9 cellular contexts compared by ENCODE assay signal in the genomic region with DNA sequence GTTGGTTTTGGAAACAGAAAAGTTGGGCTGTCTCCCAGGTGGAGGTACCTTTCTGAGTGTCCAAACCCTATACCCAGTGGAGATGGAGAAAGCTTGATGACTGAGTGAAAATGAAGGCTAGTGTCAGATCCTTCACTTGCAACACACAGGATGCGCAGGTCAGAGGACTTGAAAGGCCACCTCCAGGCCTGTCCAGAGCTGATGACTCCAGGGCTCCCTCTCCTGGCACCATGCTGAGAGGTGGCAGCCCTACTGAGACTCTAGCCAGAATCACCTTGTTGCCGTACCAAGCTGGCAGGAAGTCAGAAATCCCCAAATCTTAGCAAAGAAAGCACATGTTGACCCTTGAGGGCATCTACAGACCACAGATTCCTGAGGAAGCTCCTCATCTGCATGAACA. TPM values are rescaled to one million over a fixed set of nuclear protein-coding genes. Genes with fewer than 3 reads are reported as not detected.
DNase-seq lines count a peak whose midpoint lies in the region; ATAC-seq, FAIRE-seq and TF ChIP-seq lines count a peak whose summit lies in the region.
"Had no signal": no experiment of that assay in that cellular context is flagged by ENCODE, and none has a peak within 500 bp of the region (broad histone marks: within the 10 kb centered on the region; RNA-seq: fewer than 3 reads in every experiment).

No MANE protein-coding gene starts in this region.

- no TSS peak for BruUV-seq in HepG2 (replicated peaks; lab: Mats Ljungman, UMichigan)

- POLR2A ChIA-PET in activated CD4-positive, alpha-beta T cell treated with anti-CD3 and anti-CD28 coated beads, Interleukin-2, amount 10 ng/mL, durations not matched to agents 7 days and 5 days (lab: Charles Lee): no interaction called here
- POLR2A ChIA-PET in HepG2 (lab: Yijun Ruan, JAX): interaction anchor here (1.1 kb wide), 2 partner anchors 9 to 88 kb away, joined by 3 to 5 read pairs; no protein-coding TSS in a partner anchor

- no peak for TF ChIP-seq RAD21 in HepG2 (CRISPR knock-in tag; IDR thresholded peaks at IDR 0.05)

- no peak for DNase-seq in D721Med (ENCODE audit: insufficient read length, low spot score)
- no peak for DNase-seq in HFFc6
- DNase-seq in activated CD4-positive, alpha-beta T cell treated with anti-CD3 and anti-CD28 coated beads, Interleukin-2, amount 10 ng/mL, durations not matched to agents 7 days and 5 days: peak; percentile 14
- DNase-seq in HepG2 (ENCODE audit: low spot score): peak; percentile 54
- no peak for DNase-seq in NCI-H345 (lab: John Stamatoyannopoulos, UW)
- DNase-seq in effector memory CD4-positive, alpha-beta T cell: no peak
- DNase-seq in ecto neural progenitor cell (ENCODE audit: low spot score): no peak

- CTCF ChIA-PET in activated CD4-positive, alpha-beta T cell treated with anti-CD3 and anti-CD28 coated beads, Interleukin-2, amount 10 ng/mL, durations not matched to agents 7 days and 5 days (lab: Charles Lee): interaction anchor here (0.6 to 3.5 kb wide), 12 partner anchors 7 to 117 kb away, joined by 3 to 22 read pairs (median 5); a partner anchor contains a TSS
- CTCF ChIA-PET in HepG2 (lab: Yijun Ruan, JAX; ENCODE audit: low intra/inter-chr PET ratio, low total read pairs): interaction anchor here (1.1 to 2.4 kb wide), 3 partner anchors 58 to 93 kb away, joined by 3 to 12 read pairs (median 11); no protein-coding TSS in a partner anchor

- ATAC-seq in HepG2: peak; percentile 90
- ATAC-seq in HG03045 (IDR thresholded peaks at IDR 0.05; ENCODE audit: unreplicated experiment): no peak

- TF ChIP-seq POLR2A in HepG2 (IDR thresholded peaks at IDR 0.05; ENCODE audit: insufficient read depth in 1 of 2, low read depth in 2 of 2, low read length in 2 of 2): no peak

- peaks cover 4% of the 10 kb centered on the region for H3K4me1 Mint-ChIP-seq in HFFc6 (ENCODE audit: low read depth)
- H3K4me1 Mint-ChIP-seq in activated CD4-positive, alpha-beta T cell treated with anti-CD3 and anti-CD28 coated beads, Interleukin-2, amount 10 ng/mL, durations not matched to agents 7 days and 5 days: peaks cover 2% of the 10 kb centered on the region

- H3K4me1 ChIP-seq in HepG2 (ENCODE audit: insufficient read depth, low read length): no peaks in the 10 kb centered on the region
- peaks cover 3% of the 10 kb centered on the region for H3K4me1 ChIP-seq in effector memory CD4-positive, alpha-beta T cell (ENCODE audit: control insufficient read depth, insufficient read depth, low read length, poor library complexity, severe bottlenecking)

- intact Hi-C loops in HepG2 (cut with micrococcal nuclease; ENCODE audit: unreplicated experiment): no loop called here

- no peak for FAIRE-seq in D721Med (lab: Jason Lieb, UNC)
- peak; percentile 70 for FAIRE-seq in HepG2 (lab: Jason Lieb, UNC)

- WGBS in HepG2 (ENCODE audit: low lambda C conversion rate): 33% methylated on average over 1 of the region's 2 CpGs

- TF ChIP-seq EP300 in HepG2 (IDR thresholded peaks at IDR 0.05; ENCODE audit: low read depth in 2 of 2, low read length in 2 of 2) (no peak), HepG2 (CRISPR knock-in tag; IDR thresholded peaks at IDR 0.05; ENCODE audit: borderline replicate concordance) (no peak)

- no peaks in the 10 kb centered on the region for H3K9me3 Mint-ChIP-seq in HFFc6
- H3K9me3 Mint-ChIP-seq in activated CD4-positive, alpha-beta T cell treated with anti-CD3 and anti-CD28 coated beads, Interleukin-2, amount 10 ng/mL, durations not matched to agents 7 days and 5 days: no peaks in the 10 kb centered on the region

- no peaks in the 10 kb centered on the region for H4K20me1 ChIP-seq in HepG2 (ENCODE audit: insufficient read depth, low read length)

- H3K4me3 ChIP-seq in HepG2 (replicated peaks in 1 of 3; ENCODE audit: insufficient read depth in 1 of 3, low read depth in 2 of 3, low read length in 3 of 3): no peak overlapping the region
- H3K4me3 ChIP-seq in effector memory CD4-positive, alpha-beta T cell (ENCODE audit: insufficient read depth, low read depth, low read length, poor library complexity, severe bottlenecking): no peak overlapping the region

- H3K4me3 Mint-ChIP-seq in HFFc6: no peak overlapping the region
- no peak overlapping the region for H3K4me3 Mint-ChIP-seq in activated CD4-positive, alpha-beta T cell treated with anti-CD3 and anti-CD28 coated beads, Interleukin-2, amount 10 ng/mL, durations not matched to agents 7 days and 5 days

- peaks cover 41% of the 10 kb centered on the region for H3K27me3 Mint-ChIP-seq in HFFc6 (ENCODE audit: insufficient read depth)
- H3K27me3 Mint-ChIP-seq in activated CD4-positive, alpha-beta T cell treated with anti-CD3 and anti-CD28 coated beads, Interleukin-2, amount 10 ng/mL, durations not matched to agents 7 days and 5 days: peaks cover 41% of the 10 kb centered on the region

- no peaks in the 10 kb centered on the region for H3K9me3 ChIP-seq in HepG2 (ENCODE audit: low read length)
- H3K9me3 ChIP-seq in effector memory CD4-positive, alpha-beta T cell (ENCODE audit: control insufficient read depth, low read length): no peaks in the 10 kb centered on the region

- no peaks in the 10 kb centered on the region for H3K36me3 ChIP-seq in HepG2 (replicated peaks in 1 of 2; ENCODE audit: control insufficient read depth in 1 of 2, insufficient read depth in 2 of 2, low read length in 2 of 2)
- no peaks in the 10 kb centered on the region for H3K36me3 ChIP-seq in effector memory CD4-positive, alpha-beta T cell (ENCODE audit: control insufficient read depth, insufficient read depth, low read length)

- no peak overlapping the region for H3K27ac ChIP-seq in HepG2 (ENCODE audit: extremely low read length, insufficient read depth, low read length)
- H3K27ac ChIP-seq in effector memory CD4-positive, alpha-beta T cell (ENCODE audit: insufficient read depth, low read length, poor library complexity, severe bottlenecking): no peak overlapping the region

- no peak overlapping the region for H3K4me2 ChIP-seq in HepG2 (ENCODE audit: low read depth, low read length)

- no peaks in the 10 kb centered on the region for H3K79me2 ChIP-seq in HepG2 (ENCODE audit: insufficient read depth, low read length)

- TF ChIP-seq CTCF in D721Med (IDR thresholded peaks at IDR 0.05; ENCODE audit: insufficient read depth, missing control alignments): peak; percentile 46
- peak; percentile 67 for TF ChIP-seq CTCF in HFFc6 (IDR thresholded peaks at IDR 0.05)
- peak; percentile 80 for TF ChIP-seq CTCF in HepG2 (CRISPR knock-in tag; IDR thresholded peaks at IDR 0.05)

- in situ Hi-C loops in HepG2 (cut with HindIII; ENCODE audit: extremely low pct_ligation_motif_present, low pct_unique_long_range_greater_than_20kb): no loop called here

- no peak overlapping the region for H3K27ac Mint-ChIP-seq in HFFc6
- H3K27ac Mint-ChIP-seq in activated CD4-positive, alpha-beta T cell treated with anti-CD3 and anti-CD28 coated beads, Interleukin-2, amount 10 ng/mL, durations not matched to agents 7 days and 5 days: no peak overlapping the region

- peaks cover 8 to 53% of the 10 kb centered on the region in 2 experiments for H3K27me3 ChIP-seq in HepG2 (ENCODE audit: control insufficient read depth in 1 of 2, insufficient read depth in 2 of 2, low read length in 2 of 2)
- no peaks in the 10 kb centered on the region for H3K27me3 ChIP-seq in effector memory CD4-positive, alpha-beta T cell (replicated peaks; ENCODE audit: control insufficient read depth, insufficient read depth, low read length, poor library complexity, severe bottlenecking)

- H2AFZ ChIP-seq in HepG2 (ENCODE audit: low read length): no peak overlapping the region

- no peaks in the 10 kb centered on the region for H3K36me3 Mint-ChIP-seq in HFFc6 (ENCODE audit: low read depth)
- no peaks in the 10 kb centered on the region for H3K36me3 Mint-ChIP-seq in activated CD4-positive, alpha-beta T cell treated with anti-CD3 and anti-CD28 coated beads, Interleukin-2, amount 10 ng/mL, durations not matched to agents 7 days and 5 days (ENCODE audit: low read depth)

- no peak overlapping the region for H3K9ac ChIP-seq in HepG2 (ENCODE audit: insufficient read depth, low read depth, low read length)

RNA-seq across cellular contexts. Expression of a gene that starts 16.4 kb away (rescaled TPM):
- total RNA-seq in HFFc6 (2021; fragmentation: NEBNext Ultra II Directional; extraction: Animal tissue kit (Norgen Biotek cat#: 25700)): not detected
- not detected for total RNA-seq in activated CD4-positive, alpha-beta T cell treated with anti-CD3 and anti-CD28 coated beads, Interleukin-2, amount 10 ng/mL, durations not matched to agents 7 days and 5 days
- not detected in 2 replicates for total RNA-seq in HepG2 (2016; rRNA removed; fragmentation: Illumina TruSeq; extraction: Trizol)
- not detected in 2 replicates for total RNA-seq in HepG2 (2016; cell fraction: cytosol; rRNA removed; fragmentation: Illumina TruSeq; extraction: Trizol; ENCODE audit: low read depth)
- not detected in 2 replicates for total RNA-seq in HepG2 (2016; cell fraction: insoluble cytoplasmic fraction; rRNA removed; fragmentation: Illumina TruSeq; extraction: Trizol)
- not detected in 2 replicates for total RNA-seq in HepG2 (2016; cell fraction: membrane; rRNA removed; fragmentation: Illumina TruSeq; extraction: Trizol)
- not detected in 2 replicates for total RNA-seq in HepG2 (2016; cell fraction: nucleus; rRNA removed; fragmentation: Illumina TruSeq; extraction: Trizol)
- polyA plus RNA-seq in HepG2 (2011; rRNA removed): not detected in 2 replicates
- polyA plus RNA-seq in HepG2 (2011; cell fraction: cytosol; rRNA removed): not detected in 2 replicates
- polyA plus RNA-seq in HepG2 (2011; cell fraction: nucleus; rRNA removed): not detected in 2 replicates
- not detected in 2 replicates for polyA plus RNA-seq in HepG2 (2012)
- polyA plus RNA-seq in HepG2 (2016; cell fraction: cytosol; fragmentation: Illumina TruSeq; extraction: Trizol; ENCODE audit: low read depth): not detected in 2 replicates
- polyA plus RNA-seq in HepG2 (2016; cell fraction: insoluble cytoplasmic fraction; fragmentation: Illumina TruSeq; extraction: Trizol; ENCODE audit: low read depth): not detected in 2 replicates
- not detected in 2 replicates for polyA plus RNA-seq in HepG2 (2016; cell fraction: membrane; fragmentation: Illumina TruSeq; extraction: Trizol; ENCODE audit: low read depth)
- polyA plus RNA-seq in HepG2 (2016; cell fraction: nucleus; fragmentation: Illumina TruSeq; extraction: Trizol; ENCODE audit: insufficient read depth, low read depth): not detected in 2 replicates
- polyA minus RNA-seq in HepG2 (2011; rRNA and poly(A)+ RNA removed; ENCODE audit: low replicate concordance): not detected in 2 replicates
- not detected in 2 replicates for polyA minus RNA-seq in HepG2 (2011; cell fraction: cytosol; rRNA and poly(A)+ RNA removed)
- polyA minus RNA-seq in HepG2 (2011; cell fraction: nucleus; rRNA and poly(A)+ RNA removed): not detected in 2 replicates
- total RNA-seq: skeletal muscle tissue had no signal

RNA-seq across cellular contexts. Expression of a gene that starts 45.4 kb away (rescaled TPM):
- total RNA-seq in HFFc6 (2021; fragmentation: NEBNext Ultra II Directional; extraction: Animal tissue kit (Norgen Biotek cat#: 25700)): not detected
- under 1 TPM in 1 of 2 experiments, not detected in 1; 0.10 TPM for total RNA-seq in activated CD4-positive, alpha-beta T cell treated with anti-CD3 and anti-CD28 coated beads, Interleukin-2, amount 10 ng/mL, durations not matched to agents 7 days and 5 days
- total RNA-seq in HepG2 (2016; rRNA removed; fragmentation: Illumina TruSeq; extraction: Trizol): not detected in 2 replicates
- not detected in 2 replicates for total RNA-seq in HepG2 (2016; cell fraction: cytosol; rRNA removed; fragmentation: Illumina TruSeq; extraction: Trizol; ENCODE audit: low read depth)
- not detected in 2 replicates for total RNA-seq in HepG2 (2016; cell fraction: insoluble cytoplasmic fraction; rRNA removed; fragmentation: Illumina TruSeq; extraction: Trizol)
- not detected in 2 replicates for total RNA-seq in HepG2 (2016; cell fraction: membrane; rRNA removed; fragmentation: Illumina TruSeq; extraction: Trizol)
- total RNA-seq in HepG2 (2016; cell fraction: nucleus; rRNA removed; fragmentation: Illumina TruSeq; extraction: Trizol): not detected in 2 replicates
- polyA plus RNA-seq in HepG2 (2011; rRNA removed): not detected in 2 replicates
- not detected in 2 replicates for polyA plus RNA-seq in HepG2 (2011; cell fraction: cytosol; rRNA removed)
- polyA plus RNA-seq in HepG2 (2011; cell fraction: nucleus; rRNA removed): not detected in 2 replicates
- polyA plus RNA-seq in HepG2 (2012): not detected in 2 replicates
- not detected in 2 replicates for polyA plus RNA-seq in HepG2 (2016; cell fraction: cytosol; fragmentation: Illumina TruSeq; extraction: Trizol; ENCODE audit: low read depth)
- not detected in 2 replicates for polyA plus RNA-seq in HepG2 (2016; cell fraction: insoluble cytoplasmic fraction; fragmentation: Illumina TruSeq; extraction: Trizol; ENCODE audit: low read depth)
- polyA plus RNA-seq in HepG2 (2016; cell fraction: membrane; fragmentation: Illumina TruSeq; extraction: Trizol; ENCODE audit: low read depth): not detected in 2 replicates
- polyA plus RNA-seq in HepG2 (2016; cell fraction: nucleus; fragmentation: Illumina TruSeq; extraction: Trizol; ENCODE audit: insufficient read depth, low read depth): not detected in 2 replicates
- 1.9 TPM in 1 of 2 replicates, not detected in the other for polyA minus RNA-seq in HepG2 (2011; rRNA and poly(A)+ RNA removed; ENCODE audit: low replicate concordance)
- polyA minus RNA-seq in HepG2 (2011; cell fraction: cytosol; rRNA and poly(A)+ RNA removed): not detected in 2 replicates
- polyA minus RNA-seq in HepG2 (2011; cell fraction: nucleus; rRNA and poly(A)+ RNA removed): not detected in 2 replicates
- total RNA-seq: skeletal muscle tissue had no signal

Comparison
In these comparisons a context has a peak if more than half of its experiments do, and no peak if none do; other contexts are left out.
1. DNase-seq: peak in activated CD4-positive, alpha-beta T cell treated with anti-CD3 and anti-CD28 coated beads, Interleukin-2, amount 10 ng/mL, durations not matched to agents 7 days and 5 days (single experiment) and HepG2 (single experiment); none in D721Med (single experiment), HFFc6 (single experiment), NCI-H345 (single experiment), effector memory CD4-positive, alpha-beta T cell (0 of 3) and ecto neural progenitor cell (single experiment).
2. Peak in every context shown above with its lines, with median percentiles within 50 percentile points of each other: CTCF ChIP-seq.